ENCODE assay signal across 1 cellular context in the genomic region with DNA sequence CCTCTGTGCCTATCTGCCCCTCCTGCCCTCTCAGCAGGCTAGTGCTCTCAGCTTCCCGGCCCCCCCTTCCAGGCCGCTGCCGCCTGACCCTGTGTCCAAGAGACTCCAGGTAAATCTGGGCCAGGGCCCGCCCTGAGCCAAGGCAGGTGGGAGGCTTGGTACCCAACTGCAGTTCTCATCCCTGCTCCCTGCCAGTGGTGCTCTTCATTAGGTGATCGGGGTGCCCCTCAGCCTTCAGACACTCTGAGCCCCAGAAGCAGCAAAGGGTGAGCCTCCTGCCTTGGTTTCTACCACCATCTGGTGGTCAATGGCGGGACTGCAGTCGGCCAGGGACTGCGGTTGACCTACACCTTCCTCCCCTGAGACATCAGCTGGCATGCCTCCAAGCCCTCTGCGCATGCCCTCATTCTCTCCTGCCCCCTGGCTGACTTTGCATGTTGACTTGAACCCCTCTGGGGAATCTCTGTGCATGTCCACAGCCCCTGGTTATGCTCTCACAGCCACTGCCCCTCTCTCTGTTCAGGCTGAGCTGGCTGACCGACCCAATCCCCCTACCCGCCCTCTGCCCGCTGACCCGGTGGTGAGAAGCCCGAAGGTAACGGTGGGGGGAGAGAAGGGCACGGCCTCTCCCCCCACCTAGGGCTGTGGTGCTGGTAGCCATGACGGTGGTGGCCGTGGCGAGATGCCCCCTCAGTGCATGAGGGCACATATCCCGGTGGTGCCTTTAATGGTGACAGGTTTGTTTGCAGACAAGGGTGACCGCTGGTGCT.
TF ChIP-seq lines count a peak whose summit lies in the region.

No MANE protein-coding gene starts in this region.

TF ChIP-seq in SK-N-SH, 30 proteins besides CTCF, POLR2A, EP300 and RAD21:
- TF ChIP-seq ELF1 (IDR thresholded peaks at IDR 0.05), result no peak
- TF ChIP-seq MAX (IDR thresholded peaks at IDR 0.05; ENCODE audit: low read depth), result no peak
- TF ChIP-seq TAF1 (IDR thresholded peaks at IDR 0.05; ENCODE audit: borderline replicate concordance, low read depth, low read length), result no peak
- no peak for TF ChIP-seq EZH2phosphoT487 (IDR thresholded peaks at IDR 0.05; ENCODE audit: borderline replicate concordance, low read depth)
- peak; percentile 26 for TF ChIP-seq CHD2 (IDR thresholded peaks at IDR 0.05; ENCODE audit: low read length, partially characterized antibody)
- TF ChIP-seq RCOR1 (IDR thresholded peaks at IDR 0.05; ENCODE audit: low read length), result peak; percentile 42; the same call in 1 of the 2 replicates
- peak; percentile 81 for TF ChIP-seq SMC3 (IDR thresholded peaks at IDR 0.05; ENCODE audit: low read depth, low read length)
- peak; percentile 24; the same call in 1 of the 2 replicates for TF ChIP-seq NFIC (IDR thresholded peaks at IDR 0.05; ENCODE audit: borderline replicate concordance)
- TF ChIP-seq FOSL2 (IDR thresholded peaks at IDR 0.05; ENCODE audit: borderline replicate concordance, low read depth), result no peak
- TF ChIP-seq NRF1 (IDR thresholded peaks at IDR 0.05; ENCODE audit: low read depth, low read length), result 0 out of 2 replicates have a peak, but pooled peaks have one; percentile 42
